17 cellular contexts compared by ENCODE assay signal in the genomic region with DNA sequence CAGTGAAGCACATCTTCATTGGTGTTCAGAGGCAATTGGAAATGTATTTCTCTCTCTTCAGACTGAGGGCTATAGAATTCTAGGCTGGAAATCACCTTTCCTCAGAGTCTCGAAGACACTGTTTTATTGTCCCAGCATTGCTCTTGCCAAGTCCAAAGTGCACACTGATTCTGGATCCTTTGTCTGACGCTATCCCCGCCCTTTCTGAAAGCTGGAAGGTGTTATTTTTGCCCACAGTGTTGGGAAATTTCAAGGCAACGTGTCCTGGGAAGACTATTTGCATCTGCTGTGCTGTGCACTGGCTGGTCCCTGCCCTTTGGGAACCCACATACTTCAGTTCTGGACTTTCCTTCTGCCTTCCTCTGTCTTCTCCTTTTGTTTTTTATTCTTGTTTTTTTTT.
A peak's percentile ranks its signal among the peaks of the same experiment; 100 is the strongest.
DNase-seq lines count a peak whose midpoint lies in the region; ATAC-seq and TF ChIP-seq lines count a peak whose summit lies in the region.
"Had no signal": no experiment of that assay in that cellular context is flagged by ENCODE, and none has a peak within 500 bp of the region (broad histone marks: within the 10 kb centered on the region; RNA-seq: fewer than 3 reads in every experiment).

No MANE protein-coding gene starts in this region.

- H3K27me3 ChIP-seq in body of pancreas, result no peaks in the 10 kb centered on the region

- 12 to 29% methylated on average over 4 of the region's 4 CpGs for WGBS in body of pancreas, 2 donors

- TF ChIP-seq CTCF in Calu3 (IDR thresholded peaks at IDR 0.05; ENCODE audit: unreplicated experiment) (no peak), body of pancreas (IDR thresholded peaks at IDR 0.05) (no peak)

- no TSS peak for BruUV-seq in Calu3 (replicated peaks; lab: Mats Ljungman, UMichigan)

- peaks cover 12% of the 10 kb centered on the region for H3K4me1 Mint-ChIP-seq in Calu3 (ENCODE audit: low read depth, unreplicated experiment)
- H3K4me1 Mint-ChIP-seq: CD4-positive, CD25-positive, alpha-beta regulatory T cell had no signal

- no peak overlapping the region for H3K4me3 ChIP-seq in body of pancreas
- H3K4me3 ChIP-seq: GM12878 had no signal

- H3K9me3 Mint-ChIP-seq in Calu3 (ENCODE audit: low read depth, unreplicated experiment), result no peaks in the 10 kb centered on the region

- H3K4me3 Mint-ChIP-seq in Calu3 (ENCODE audit: low read depth, unreplicated experiment), result no peak overlapping the region
- H3K4me3 Mint-ChIP-seq: CD4-positive, CD25-positive, alpha-beta regulatory T cell had no signal

- H3K36me3 ChIP-seq in body of pancreas (replicated peaks in 1 of 2; ENCODE audit: insufficient read depth in 1 of 2, low read depth in 2 of 2), result no peaks in the 10 kb centered on the region

- H3K4me1 ChIP-seq in body of pancreas, result no peaks in the 10 kb centered on the region

- H3K27me3 Mint-ChIP-seq in Calu3 (ENCODE audit: unreplicated experiment), result peaks cover 36% of the 10 kb centered on the region

- intact Hi-C loops in Calu3 (cut with micrococcal nuclease; ENCODE audit: unreplicated experiment) (loop anchor here (10.0 kb wide), 1 partner anchor 122 kb away; no protein-coding TSS in a partner anchor), body of pancreas (cut with DNase I) (loop anchor here (5.0 kb wide), 1 partner anchor 450 kb away; no protein-coding TSS in a partner anchor)

- ATAC-seq in body of pancreas, result peak; percentile 40
- ATAC-seq in HG03095 (IDR thresholded peaks at IDR 0.05; ENCODE audit: unreplicated experiment), result no peak
- ATAC-seq: GM12878 had no signal

- CTCF ChIA-PET in Calu3 (lab: Charles Lee), result interaction anchor here (0.6 to 1.0 kb wide), 4 partner anchors 14 to 1095 kb away, joined by 3 to 4 read pairs (median 4); no protein-coding TSS in a partner anchor

- peak; percentile 17 for DNase-seq in Calu3
- DNase-seq in body of pancreas, result peak in 2 of 4 donors; percentile 23 to 34
- DNase-seq in mesenteric fat pad (ENCODE audit: low spot score), result peak; percentile 14
- peak; percentile 67 for DNase-seq in renal cortical epithelial cell (ENCODE audit: low read depth)
- DNase-seq in NCI-H526 treated with DMSO at 0.1 percent for 48 hours (lab: John Stamatoyannopoulos, UW), result no peak
- DNase-seq in caudate nucleus (lab: John Stamatoyannopoulos, UW), result no peak
- DNase-seq: CD4-positive, CD25-positive, alpha-beta regulatory T cell; DMS 273 treated with DMSO at 0.1 percent for 48 hours; DMS79 treated with DMSO at 0.1 percent for 48 hours; KG1; NCI-H1105; NCI-H2029 treated with DMSO at 0.1 percent for 48 hours; NCI-H226; NCI-H524 treated with DMSO at 0.1 percent for 48 hours; OCI-M1 had no signal

- TF ChIP-seq POLR2A in body of pancreas (IDR thresholded peaks at IDR 0.05), result no peak

- H3K27ac ChIP-seq in body of pancreas, result no peak overlapping the region
- no peak overlapping the region for H3K27ac ChIP-seq in caudate nucleus (ENCODE audit: low read depth, low read length)

- no peak overlapping the region for H3K27ac Mint-ChIP-seq in Calu3 (ENCODE audit: unreplicated experiment)
- H3K27ac Mint-ChIP-seq: CD4-positive, CD25-positive, alpha-beta regulatory T cell had no signal

- H3K36me3 Mint-ChIP-seq in Calu3 (ENCODE audit: insufficient read depth, unreplicated experiment), result no peaks in the 10 kb centered on the region
- H3K36me3 Mint-ChIP-seq: CD4-positive, CD25-positive, alpha-beta regulatory T cell had no signal

- no peaks in the 10 kb centered on the region for H3K9me3 ChIP-seq in body of pancreas

Comparison
In these comparisons a context has a peak if more than half of its experiments do, and no peak if none do; other contexts are left out.
1. DNase-seq: peak in Calu3 (single experiment), mesenteric fat pad (single experiment) and renal cortical epithelial cell (single experiment); none in NCI-H526 treated with DMSO at 0.1 percent for 48 hours (single experiment) and caudate nucleus (0 of 61).